12 cellular contexts compared by ENCODE assay signal in genomic region chr16:50667497-50668367, GRCh38. TPM values are rescaled to one million over a fixed set of nuclear protein-coding genes. Genes with fewer than 3 reads are reported as not detected.
A peak's percentile ranks its signal among the peaks of the same experiment; 100 is the strongest.
DNase-seq lines count a peak whose midpoint lies in the region; ATAC-seq and TF ChIP-seq lines count a peak whose summit lies in the region.
"Had no signal": no experiment of that assay in that cellular context is flagged by ENCODE, and none has a peak within 500 bp of the region (broad histone marks: within the 10 kb centered on the region; RNA-seq: fewer than 3 reads in every experiment).

No MANE protein-coding gene starts in this region.

- H3K9me3 ChIP-seq in spleen, result peaks cover 0 to 16% (median 15%) of the 10 kb centered on the region in 8 donors
- H3K9me3 ChIP-seq in MG63, result peaks cover 2% of the 10 kb centered on the region; the same call in 1 of the 2 replicates
- H3K9me3 ChIP-seq: pancreas had no signal

- H3K4me3 Mint-ChIP-seq in activated T-cell treated with anti-CD3 and anti-CD28 coated beads, Interleukin-2, amount 50 U/mL, for 4 hours, result peak overlapping the region; percentile 76
- peak overlapping the region; percentile 43 for H3K4me3 Mint-ChIP-seq in endothelial cell (ENCODE audit: unreplicated experiment)

- TF ChIP-seq CTCF in endothelial cell (IDR thresholded peaks at IDR 0.05; ENCODE audit: unreplicated experiment) (no peak), spleen (IDR thresholded peaks at IDR 0.05 in 8 of 11, conservative IDR thresholded peaks at IDR 0.05 in 3 of 11) (peak in 1 of 11 experiments; percentile 7)

- H3K27me3 ChIP-seq in spleen (replicated peaks in 1 of 7) (no peaks in the 10 kb centered on the region), MG63 (no peaks in the 10 kb centered on the region)
- H3K27me3 ChIP-seq: pancreas had no signal

- peaks cover 10% of the 10 kb centered on the region for H3K9me3 Mint-ChIP-seq in activated T-cell treated with anti-CD3 and anti-CD28 coated beads, Interleukin-2, amount 50 U/mL, for 4 hours
- no peaks in the 10 kb centered on the region for H3K9me3 Mint-ChIP-seq in endothelial cell (ENCODE audit: unreplicated experiment)

- intact Hi-C loops in spleen (cut with DNase I; ENCODE audit: low total_unique reads), result loop anchor here (5.0 to 10.0 kb wide), 5 partner anchors 80 to 643 kb away; partner anchors contain the start of genes BRD7 and CNEP1R1

- DNase-seq in activated T-cell treated with anti-CD3 and anti-CD28 coated beads, Interleukin-2, amount 50 U/mL, for 4 hours, result no peak
- DNase-seq in activated T-cell treated with anti-CD3 and anti-CD28 coated beads for 4 hours, result no peak
- peak; percentile 20 for DNase-seq in RPMI8226
- no peak for DNase-seq in endothelial cell (ENCODE audit: low spot score)
- DNase-seq in spleen, result peak; percentile 72
- DNase-seq in MG63, result no peak
- no peak for DNase-seq in HuH-7 (ENCODE audit: low spot score)
- DNase-seq: glutamatergic neuron, SHP77 had no signal

- H3K27ac Mint-ChIP-seq in endothelial cell (ENCODE audit: unreplicated experiment), result peak overlapping the region; percentile 7

- peaks cover 14 to 51% (median 38%) of the 10 kb centered on the region in 6 donors for H3K4me1 ChIP-seq in spleen

- peak overlapping the region in 7 of 8 donors; percentile 21 to 82 (median 69) for H3K27ac ChIP-seq in spleen
- H3K27ac ChIP-seq: pancreas had no signal

- no peak for ATAC-seq in activated T-cell treated with anti-CD3 and anti-CD28 coated beads, Interleukin-2, amount 50 U/mL, for 4 hours
- ATAC-seq in HG03442 (IDR thresholded peaks at IDR 0.05; ENCODE audit: unreplicated experiment), result no peak

- no peaks in the 10 kb centered on the region for H3K27me3 Mint-ChIP-seq in activated T-cell treated with anti-CD3 and anti-CD28 coated beads, Interleukin-2, amount 50 U/mL, for 4 hours (ENCODE audit: low read depth)
- peaks cover 12% of the 10 kb centered on the region for H3K27me3 Mint-ChIP-seq in endothelial cell (ENCODE audit: unreplicated experiment)

- 83 to 90% (median 87%) methylated on average over 18 to 21 of the region's 21 CpGs for WGBS in spleen, 5 donors

- TF ChIP-seq POLR2A in spleen (IDR thresholded peaks at IDR 0.05), result no peak

- H3K36me3 ChIP-seq in spleen (peaks cover 0 to 52% (median 15%) of the 10 kb centered on the region in 6 donors), MG63 (no peaks in the 10 kb centered on the region)
- H3K36me3 ChIP-seq: pancreas had no signal

- peaks cover 42% of the 10 kb centered on the region for H3K4me1 Mint-ChIP-seq in activated T-cell treated with anti-CD3 and anti-CD28 coated beads, Interleukin-2, amount 50 U/mL, for 4 hours (ENCODE audit: low read depth)
- peaks cover 15% of the 10 kb centered on the region for H3K4me1 Mint-ChIP-seq in endothelial cell (ENCODE audit: unreplicated experiment)

- H3K36me3 Mint-ChIP-seq in activated T-cell treated with anti-CD3 and anti-CD28 coated beads, Interleukin-2, amount 50 U/mL, for 4 hours (ENCODE audit: insufficient read depth), result peaks cover 32% of the 10 kb centered on the region
- peaks cover 11% of the 10 kb centered on the region for H3K36me3 Mint-ChIP-seq in endothelial cell (ENCODE audit: low read depth, unreplicated experiment)

- H3K4me3 ChIP-seq in spleen (no peak overlapping the region), MG63 (no peak overlapping the region)
- H3K4me3 ChIP-seq: pancreas had no signal

RNA-seq across cellular contexts. Expression of gene SNX20, which starts 13.4 kb away (rescaled TPM):
- 10 to 100 TPM; 16.3 to 25.7 (median 16.6) TPM for total RNA-seq in activated T-cell treated with anti-CD3 and anti-CD28 coated beads, Interleukin-2, amount 50 U/mL, for 4 hours
- total RNA-seq in endothelial cell (ENCODE audit: unreplicated experiment) (not detected), spleen (10 to 100 TPM; 27.2 to 50.5 (median 34.7) TPM)
- polyA plus RNA-seq in spleen, result 10 to 100 TPM; 17.6 to 24.6 (median 23.7) TPM
- not detected in 2 replicates for total RNA-seq in MG63 (2014; rRNA removed; shearing (Covaris generic); ENCODE audit: low replicate concordance)
- polyA plus RNA-seq: BJ had no signal

RNA-seq across cellular contexts. Expression of gene NOD2, which starts 25.7 kb away (rescaled TPM):
- total RNA-seq in activated T-cell treated with anti-CD3 and anti-CD28 coated beads, Interleukin-2, amount 50 U/mL, for 4 hours, result 1 to 10 TPM; 2.9 to 6.2 (median 3.9) TPM
- total RNA-seq in endothelial cell (ENCODE audit: unreplicated experiment) (0.51 TPM), spleen (10 to 100 TPM in 3 of 7 donors, 1 to 10 TPM in 4; 5.6 to 23.2 (median 9.9) TPM)
- polyA plus RNA-seq in spleen, result 1 to 10 TPM in 2 of 3 donors, under 1 TPM in 1; 0.41 to 2.8 (median 2.3) TPM
- not detected in 2 replicates for total RNA-seq in MG63 (2014; rRNA removed; shearing (Covaris generic); ENCODE audit: low replicate concordance)
- polyA plus RNA-seq: BJ had no signal

Comparison
In these comparisons a context has a peak if more than half of its experiments do, and no peak if none do; other contexts are left out.
1. DNase-seq: peak in RPMI8226 (single experiment) and spleen (single experiment); none in activated T-cell treated with anti-CD3 and anti-CD28 coated beads, Interleukin-2, amount 50 U/mL, for 4 hours (single experiment), activated T-cell treated with anti-CD3 and anti-CD28 coated beads for 4 hours (single experiment), endothelial cell (single experiment), MG63 (single experiment) and HuH-7 (single experiment).
2. RNA of gene SNX20, which starts 13.4 kb away (total RNA-seq): 27.2 to 50.5 TPM in spleen and 16.3 to 25.7 TPM in activated T-cell treated with anti-CD3 and anti-CD28 coated beads, Interleukin-2, amount 50 U/mL, for 4 hours; not detected in endothelial cell (single experiment) and not detected in MG63; every median in the first group is over 10 times any median in the second.